8 cellular contexts compared by ENCODE assay signal in the genomic region with DNA sequence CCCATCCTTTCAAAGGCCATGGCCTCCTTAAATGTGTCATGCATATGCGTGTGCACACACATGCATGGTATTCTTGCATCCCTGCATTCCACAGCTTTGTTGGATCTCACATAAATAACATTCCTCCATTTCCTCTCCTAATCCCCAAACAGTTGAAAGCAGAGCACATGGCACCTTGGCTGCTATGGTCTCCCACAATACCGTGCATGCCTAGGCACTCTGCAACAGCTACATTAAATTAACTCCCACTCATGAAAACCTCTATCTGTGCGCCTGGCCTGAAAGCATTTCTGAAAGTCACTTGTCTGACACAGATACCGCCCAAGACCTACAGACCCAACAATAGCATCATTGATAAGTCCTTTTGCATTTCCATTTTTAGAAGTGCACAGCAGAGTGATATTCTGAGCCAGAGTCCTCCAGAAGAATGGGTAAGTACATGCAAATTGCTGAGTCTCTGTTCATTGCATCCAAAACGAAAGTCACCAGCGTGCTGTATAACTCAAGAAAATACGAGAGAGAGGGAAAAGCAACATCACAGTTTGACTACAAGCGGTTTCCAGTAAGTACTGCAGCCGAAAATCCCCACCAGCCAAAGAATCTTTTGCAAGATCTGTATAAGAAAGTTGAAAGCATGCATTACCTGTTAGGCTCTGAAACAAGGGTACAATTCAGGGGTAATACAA. TPM values are rescaled to one million over a fixed set of nuclear protein-coding genes. Genes with fewer than 3 reads are reported as not detected.
DNase-seq lines count a peak whose midpoint lies in the region; ATAC-seq and TF ChIP-seq lines count a peak whose summit lies in the region.

No MANE protein-coding gene starts in this region.

- H3K4me1 ChIP-seq in esophagus muscularis mucosa, result peaks cover 32 to 76% (median 72%) of the 10 kb centered on the region in 4 donors
- peaks cover 6% of the 10 kb centered on the region for H3K4me1 ChIP-seq in suprapubic skin

- H3K27ac ChIP-seq in esophagus muscularis mucosa (replicated peaks in 1 of 4) (peak overlapping the region; percentile 89 to 95 (median 93)), suprapubic skin (no peak overlapping the region)

- H3K27me3 ChIP-seq in esophagus muscularis mucosa (no peaks in the 10 kb centered on the region), suprapubic skin (no peaks in the 10 kb centered on the region), MG63 (no peaks in the 10 kb centered on the region)

- ATAC-seq in GM21390 (IDR thresholded peaks at IDR 0.05; ENCODE audit: unreplicated experiment) (peak; percentile 74), HG03558 (IDR thresholded peaks at IDR 0.05; ENCODE audit: extremely low read depth, unreplicated experiment) (peak; percentile 59)

- intact Hi-C loops in esophagus muscularis mucosa (cut with DNase I), result no loop called here

- TF ChIP-seq POLR2A in esophagus muscularis mucosa (IDR thresholded peaks at IDR 0.05; ENCODE audit: low read depth) (no peak), suprapubic skin (IDR thresholded peaks at IDR 0.05) (no peak)

- TF ChIP-seq EP300 in esophagus muscularis mucosa (IDR thresholded peaks at IDR 0.05) (no peak), suprapubic skin (IDR thresholded peaks at IDR 0.05) (no peak)

- no peaks in the 10 kb centered on the region for H3K9me3 ChIP-seq in esophagus muscularis mucosa
- no peaks in the 10 kb centered on the region for H3K9me3 ChIP-seq in suprapubic skin
- H3K9me3 ChIP-seq in MG63, result no peaks in the 10 kb centered on the region

- H3K4me3 ChIP-seq in esophagus muscularis mucosa (peak overlapping the region; percentile 44 to 66 (median 64)), suprapubic skin (peak overlapping the region; percentile 20), MG63 (no peak overlapping the region)

- peak; percentile 47 for TF ChIP-seq CTCF in GM12873 (IDR thresholded peaks at IDR 0.05; ENCODE audit: insufficient read depth, low read depth, low read length, missing control alignments)
- TF ChIP-seq CTCF in esophagus muscularis mucosa (IDR thresholded peaks at IDR 0.05), result peak in 1 of 3 experiments; percentile 24
- no peak for TF ChIP-seq CTCF in suprapubic skin (IDR thresholded peaks at IDR 0.05)

- WGBS in esophagus muscularis mucosa, result 40% methylated on average over 9 of the region's 9 CpGs
- WGBS in suprapubic skin, result 62% methylated on average over 9 of the region's 9 CpGs

- DNase-seq in esophagus muscularis mucosa (ENCODE audit: extremely low spot score) (no peak), suprapubic skin (ENCODE audit: low spot score in 2 of 2) (no peak), MG63 (no peak), H4 (ENCODE audit: low spot score) (no peak), NCI-H1930 (lab: John Stamatoyannopoulos, UW) (no peak)

- H3K36me3 ChIP-seq in esophagus muscularis mucosa (no peaks in the 10 kb centered on the region), suprapubic skin (no peaks in the 10 kb centered on the region), MG63 (no peaks in the 10 kb centered on the region)

RNA-seq across cellular contexts. Expression of gene ASB2, which starts 0.4 kb away (rescaled TPM):
- total RNA-seq in esophagus muscularis mucosa, result 100 to 1,000 TPM in 3 of 4 donors, 10 to 100 TPM in 1; 53.5 to 164 (median 105) TPM
- total RNA-seq in suprapubic skin, result 1 to 10 TPM in 2 of 4 donors, under 1 TPM in 2; 0.79 to 2.5 (median 0.95) TPM
- total RNA-seq in MG63 (2014; rRNA removed; shearing (Covaris generic); ENCODE audit: low replicate concordance), result not detected in 2 replicates
- not detected in 2 replicates for total RNA-seq in H4 (2014; rRNA removed; shearing (Covaris generic))

RNA-seq across cellular contexts. Expression of gene CCDC197, which starts 21.2 kb away (rescaled TPM):
- total RNA-seq in esophagus muscularis mucosa, result not detected
- not detected for total RNA-seq in suprapubic skin
- total RNA-seq in MG63 (2014; rRNA removed; shearing (Covaris generic); ENCODE audit: low replicate concordance), result not detected in 2 replicates
- not detected in 2 replicates for total RNA-seq in H4 (2014; rRNA removed; shearing (Covaris generic))

RNA-seq across cellular contexts. Expression of gene FAM181A, which starts 48.8 kb away (rescaled TPM):
- not detected for total RNA-seq in esophagus muscularis mucosa
- not detected for total RNA-seq in suprapubic skin
- total RNA-seq in MG63 (2014; rRNA removed; shearing (Covaris generic); ENCODE audit: low replicate concordance), result not detected in 2 replicates
- not detected in 2 replicates for total RNA-seq in H4 (2014; rRNA removed; shearing (Covaris generic))

RNA-seq across cellular contexts. Expression of gene OTUB2, which starts 50.2 kb away (rescaled TPM):
- total RNA-seq in esophagus muscularis mucosa (under 1 TPM in 3 of 4 donors, not detected in 1; 0.42 to 0.63 (median 0.52) TPM), suprapubic skin (10 to 100 TPM in 3 of 4 donors, 1 to 10 TPM in 1; 7.2 to 35.5 (median 14.3) TPM)
- 0.63 and 1.2 TPM in 2 replicates for total RNA-seq in MG63 (2014; rRNA removed; shearing (Covaris generic); ENCODE audit: low replicate concordance)
- total RNA-seq in H4 (2014; rRNA removed; shearing (Covaris generic)), result 1.7 and 2.5 TPM in 2 replicates

Comparison
In these comparisons a context has a peak if more than half of its experiments do, and no peak if none do; other contexts are left out.
1. RNA of gene ASB2, which starts 0.4 kb away (total RNA-seq): 53.5 to 164 TPM in esophagus muscularis mucosa; 0.79 to 2.5 TPM in suprapubic skin, not detected in MG63 and not detected in H4; every median in the first group is over 10 times any median in the second.